In genomic region chr9:4986291-4986690, GRCh38 we compare ENCODE assay signal across 8 cellular contexts. TPM values are rescaled to one million over a fixed set of nuclear protein-coding genes. Genes with fewer than 3 reads are reported as not detected.
DNase-seq lines count a peak whose midpoint lies in the region; FAIRE-seq and TF ChIP-seq lines count a peak whose summit lies in the region.

No MANE protein-coding gene starts in this region.

- H4K91ac ChIP-seq in trophoblast cell (ENCODE audit: low read depth, low read length) = no peak overlapping the region

- no peak overlapping the region for H2AK5ac ChIP-seq in trophoblast cell (ENCODE audit: low read length)

- no peak for FAIRE-seq in endothelial cell of umbilical vein (lab: Jason Lieb, UNC)

- H3K4me1 ChIP-seq in endothelial cell of umbilical vein (ENCODE audit: control insufficient read depth, extremely low read depth, insufficient read depth, low read length) (peaks cover 36% of the 10 kb centered on the region), trophoblast cell (ENCODE audit: control insufficient read depth in 1 of 2, insufficient read depth in 2 of 2, low read length in 2 of 2) (peaks cover 0 to 2% of the 10 kb centered on the region in 2 experiments)

- no peak for TF ChIP-seq POLR2A in endothelial cell of umbilical vein (IDR thresholded peaks at IDR 0.05; ENCODE audit: low read depth, low read length)

- H3K18ac ChIP-seq in trophoblast cell (ENCODE audit: low read length) = no peak overlapping the region

- peak overlapping the region; percentile 86 for H2AFZ ChIP-seq in endothelial cell of umbilical vein (ENCODE audit: low read depth, low read length)
- H2AFZ ChIP-seq in trophoblast cell (ENCODE audit: insufficient read depth, low read length, poor library complexity) = no peak overlapping the region

- no peaks in the 10 kb centered on the region for H3K9me1 ChIP-seq in endothelial cell of umbilical vein (replicated peaks; ENCODE audit: control insufficient read depth, extremely low read depth, insufficient read depth, low read length)

- POLR2A ChIA-PET in endothelial cell of umbilical vein (lab: Charles Lee) = no interaction called here

- H3K36me3 ChIP-seq in endothelial cell of umbilical vein (ENCODE audit: control insufficient read depth in 2 of 2, extremely low read depth in 1 of 2, insufficient read depth in 2 of 2, low read length in 2 of 2) = peaks cover 0 to 2% of the 10 kb centered on the region in 2 experiments
- H3K36me3 ChIP-seq in trophoblast cell (ENCODE audit: control insufficient read depth in 1 of 2, insufficient read depth in 2 of 2, low read length in 2 of 2) = no peaks in the 10 kb centered on the region

- no peak overlapping the region for H2BK12ac ChIP-seq in trophoblast cell (ENCODE audit: low read length)

- H3K79me2 ChIP-seq in endothelial cell of umbilical vein (ENCODE audit: control insufficient read depth, insufficient read depth, low read length) (peaks cover 34% of the 10 kb centered on the region), trophoblast cell (ENCODE audit: control insufficient read depth, insufficient read depth, low read length, poor library complexity) (peaks cover 8% of the 10 kb centered on the region)

- H2BK5ac ChIP-seq in trophoblast cell (ENCODE audit: low read depth, low read length, poor library complexity) = no peak overlapping the region

- CTCF ChIA-PET in endothelial cell of umbilical vein (lab: Charles Lee) = interaction anchor here (0.8 to 6.7 kb wide), 6 partner anchors 131 to 614 kb away, joined by 3 to 215 read pairs (median 10); partner anchors contain the start of gene RCL1

- no peak overlapping the region for H3K14ac ChIP-seq in trophoblast cell (ENCODE audit: low read length)

- H3K9ac ChIP-seq in endothelial cell of umbilical vein (replicated peaks; ENCODE audit: extremely low read depth, insufficient read depth, low read length) (peak overlapping the region; percentile 86), trophoblast cell (ENCODE audit: low read length) (no peak overlapping the region)

- DNase-seq in EH (ENCODE audit: low read depth) = peak; percentile 23
- DNase-seq in OCI-M1 (lab: John Stamatoyannopoulos, UW) = peak; percentile 100
- DNase-seq in endothelial cell of umbilical vein (ENCODE audit: low read depth, low spot score) = no peak
- no peak for DNase-seq in trophoblast cell
- no peak for DNase-seq in T1000 (lab: John Stamatoyannopoulos, UW)
- no peak for DNase-seq in dermis blood vessel endothelial cell
- DNase-seq in stimulated activated CD4-positive, alpha-beta T cell treated with anti-CD3 and anti-CD28 coated beads, Interleukin-4, amount 100 ng/mL, for 24 hours = no peak
- no peak for DNase-seq in stimulated activated CD4-positive, alpha-beta T cell treated with anti-CD3 and anti-CD28 coated beads, Interleukin-4, amount 100 ng/mL, for 4 hours

- intact Hi-C loops in endothelial cell of umbilical vein (cut with micrococcal nuclease) = loop anchor here (5.0 kb wide), 2 partner anchors 604 to 606 kb away; no protein-coding TSS in a partner anchor

- no CpG with 5 or more reads among the region's 3 CpGs for WGBS in trophoblast cell (ENCODE audit: extremely low coverage, insufficient coverage, insufficient read length)

- no peaks in the 10 kb centered on the region for H3K9me3 ChIP-seq in endothelial cell of umbilical vein (replicated peaks; ENCODE audit: control insufficient read depth, insufficient read depth, low read length)
- no peaks in the 10 kb centered on the region for H3K9me3 ChIP-seq in trophoblast cell (ENCODE audit: insufficient read depth, low read depth, low read length)

- BruUV-seq in endothelial cell of umbilical vein (replicated peaks; lab: Mats Ljungman, UMichigan) = no TSS peak

- peak overlapping the region; percentile 63 to 86 (median 79) for H3K4me3 ChIP-seq in endothelial cell of umbilical vein (replicated peaks in 1 of 3; ENCODE audit: insufficient read depth in 1 of 3, low read depth in 1 of 3, low read length in 3 of 3)
- no peak overlapping the region for H3K4me3 ChIP-seq in trophoblast cell (ENCODE audit: low read depth, low read length)

- H4K20me1 ChIP-seq in endothelial cell of umbilical vein (replicated peaks; ENCODE audit: control insufficient read depth, extremely low read depth, insufficient read depth, low read length) = no peaks in the 10 kb centered on the region

- no peak overlapping the region for H2BK120ac ChIP-seq in trophoblast cell (ENCODE audit: insufficient read depth, low read length, poor library complexity)

- H3K27ac ChIP-seq in endothelial cell of umbilical vein (ENCODE audit: insufficient read depth, low read depth, low read length) (peak overlapping the region; percentile 90), trophoblast cell (ENCODE audit: low read depth, low read length) (no peak overlapping the region)

- H3K4me2 ChIP-seq in endothelial cell of umbilical vein (ENCODE audit: insufficient read depth, low read length) (peak overlapping the region; percentile 99), trophoblast cell (ENCODE audit: low read length) (peak overlapping the region; percentile 61)

- H4K12ac ChIP-seq in trophoblast cell (ENCODE audit: low read depth, low read length) = no peak overlapping the region

- H3K23ac ChIP-seq in trophoblast cell (ENCODE audit: low read length) = no peak overlapping the region

- H4K8ac ChIP-seq in trophoblast cell (ENCODE audit: low read depth, low read length) = no peak overlapping the region

- no peak overlapping the region for H3K4ac ChIP-seq in trophoblast cell (ENCODE audit: low read depth, low read length)

- dilution Hi-C loops in endothelial cell of umbilical vein (cut with MboI; ENCODE audit: extremely low pct_ligation_motif_present, low sequenced_read_pairs) = no loop called here

- no peak for TF ChIP-seq CTCF in endothelial cell of umbilical vein (IDR thresholded peaks at IDR 0.05; ENCODE audit: extremely low read depth in 1 of 2, insufficient read depth in 1 of 2, low read depth in 1 of 2, low read length in 2 of 2)

- H3K27me3 ChIP-seq in endothelial cell of umbilical vein (ENCODE audit: control insufficient read depth in 2 of 2, insufficient read depth in 2 of 2, low read length in 2 of 2) (no peaks in the 10 kb centered on the region), trophoblast cell (ENCODE audit: insufficient read depth, low read length) (no peaks in the 10 kb centered on the region)

- H3K79me1 ChIP-seq in trophoblast cell (ENCODE audit: low read length) = peaks cover 10% of the 10 kb centered on the region

TF ChIP-seq in endothelial cell of umbilical vein, 7 proteins besides CTCF, POLR2A, EP300 and RAD21:
- TF ChIP-seq POLR2AphosphoS5 (IDR thresholded peaks at IDR 0.05; ENCODE audit: insufficient read depth, low read depth, low read length) = no peak
- TF ChIP-seq GATA2 (IDR thresholded peaks at IDR 0.05; ENCODE audit: insufficient read depth, insufficient read length, low read depth, low read length) = no peak
- no peak for TF ChIP-seq EZH2 (IDR thresholded peaks at IDR 0.05; ENCODE audit: borderline replicate concordance, low read depth, low read length, severe bottlenecking)
- no peak for TF ChIP-seq MYC (IDR thresholded peaks at IDR 0.05; ENCODE audit: low read depth, low read length)
- TF ChIP-seq FOS (IDR thresholded peaks at IDR 0.05; ENCODE audit: borderline replicate concordance, insufficient read depth, low read length) = no peak
- TF ChIP-seq MAX (IDR thresholded peaks at IDR 0.05; ENCODE audit: insufficient read depth, insufficient read length) = no peak
- no peak for TF ChIP-seq JUN (IDR thresholded peaks at IDR 0.05; ENCODE audit: borderline replicate concordance, insufficient read depth, insufficient read length, low read depth)

RNA-seq across cellular contexts. Expression of gene JAK2, which starts 1.2 kb away (rescaled TPM):
- 9.7 and 10.3 TPM in 2 replicates for total RNA-seq in endothelial cell of umbilical vein
- 1.6 and 2.1 TPM in 2 replicates for polyA plus RNA-seq in endothelial cell of umbilical vein
- 2.1 and 2.7 TPM in 2 replicates for polyA plus RNA-seq in endothelial cell of umbilical vein (2011; cell fraction: cytosol; rRNA removed)
- 6.6 and 7.7 TPM in 2 replicates for polyA plus RNA-seq in endothelial cell of umbilical vein (2011; cell fraction: nucleus; rRNA removed)
- polyA plus RNA-seq in endothelial cell of umbilical vein (2012) = 5.3 and 6.2 TPM in 2 replicates
- 9.5 and 11.0 TPM in 2 replicates for polyA minus RNA-seq in endothelial cell of umbilical vein
- polyA minus RNA-seq in endothelial cell of umbilical vein (2011; cell fraction: cytosol; rRNA and poly(A)+ RNA removed) = 4.8 TPM
- 24.3 and 35.7 TPM in 2 replicates for polyA minus RNA-seq in endothelial cell of umbilical vein (2011; cell fraction: nucleus; rRNA and poly(A)+ RNA removed)
- polyA plus RNA-seq in trophoblast cell (2013) = 2.5 and 3.1 TPM in 2 replicates
- total RNA-seq in dermis blood vessel endothelial cell = 8.2 TPM in 2 replicates

Comparison
In these comparisons a context has a peak if more than half of its experiments do, and no peak if none do; other contexts are left out.
1. DNase-seq: peak in EH (single experiment) and OCI-M1 (single experiment); none in endothelial cell of umbilical vein (single experiment), trophoblast cell (0 of 2), T1000 (single experiment), dermis blood vessel endothelial cell (single experiment), stimulated activated CD4-positive, alpha-beta T cell treated with anti-CD3 and anti-CD28 coated beads, Interleukin-4, amount 100 ng/mL, for 24 hours (single experiment) and stimulated activated CD4-positive, alpha-beta T cell treated with anti-CD3 and anti-CD28 coated beads, Interleukin-4, amount 100 ng/mL, for 4 hours (0 of 2).